In the genomic region with DNA sequence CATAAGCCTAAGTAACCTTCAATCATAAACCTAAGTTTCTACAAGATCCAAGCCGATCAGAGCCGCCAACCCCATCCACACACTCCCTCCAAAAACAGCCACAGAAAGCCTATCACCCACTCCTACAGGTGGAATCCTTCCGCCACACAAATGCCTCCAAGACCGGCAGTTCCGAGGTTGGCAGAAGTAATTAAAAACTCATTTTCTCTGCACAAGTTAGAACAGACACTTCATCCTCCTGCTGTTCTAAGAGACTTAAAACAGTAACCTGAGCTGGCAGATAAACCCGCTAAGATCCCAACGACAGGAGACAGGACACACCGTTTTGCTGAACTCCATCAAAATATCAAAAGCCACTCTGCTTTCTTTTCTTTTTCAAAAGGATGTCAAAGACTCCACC, we compare ENCODE assay signal across 11 cellular contexts. TPM values are rescaled to one million over a fixed set of nuclear protein-coding genes. Genes with fewer than 3 reads are reported as not detected.
DNase-seq lines count a peak whose midpoint lies in the region; ATAC-seq, FAIRE-seq and TF ChIP-seq lines count a peak whose summit lies in the region.
"Had no signal": no experiment of that assay in that cellular context is flagged by ENCODE, and none has a peak within 500 bp of the region (broad histone marks: within the 10 kb centered on the region; RNA-seq: fewer than 3 reads in every experiment).

No MANE protein-coding gene starts in this region.

- no peak for FAIRE-seq in RCC 7860 (lab: Jason Lieb, UNC)

- DNase-seq in CD4-positive, alpha-beta memory T cell, result no peak
- DNase-seq in LHCN-M2 (ENCODE audit: low read depth) (peak; percentile 10), nephron progenitor cell (no peak), RCC 7860 (ENCODE audit: low spot score) (no peak), chondrocyte (ENCODE audit: low spot score) (no peak), NOMO-1 (lab: John Stamatoyannopoulos, UW; ENCODE audit: unreplicated experiment in 2 of 2) (no peak)
- DNase-seq: heart right ventricle; NCI-H1417 treated with DMSO at 0.1 percent for 48 hours; stimulated activated CD4-positive, alpha-beta T cell treated with anti-CD3 and anti-CD28 coated beads, Interleukin-4, amount 100 ng/mL, for 4 hours had no signal

- H3K27ac ChIP-seq in CD4-positive, alpha-beta memory T cell (ENCODE audit: low read depth, low read length), result no peak overlapping the region

- peak overlapping the region; percentile 81 to 88 (median 86) for H3K4me3 Mint-ChIP-seq in CD4-positive, alpha-beta memory T cell
- peak overlapping the region; percentile 82 for H3K4me3 Mint-ChIP-seq in dendritic cell treated with granulocyte-macrophage colony-stimulating factor and Interleukin-4, amounts not matched to agents 40 ng/mL and 50 ng/mL, for 4 days
- H3K4me3 Mint-ChIP-seq in nephron progenitor cell (peak overlapping the region; percentile 85), chondrocyte (ENCODE audit: unreplicated experiment) (no peak overlapping the region)

- peak overlapping the region; percentile 59 to 88 (median 82) for H3K27ac Mint-ChIP-seq in CD4-positive, alpha-beta memory T cell
- H3K27ac Mint-ChIP-seq in dendritic cell treated with granulocyte-macrophage colony-stimulating factor and Interleukin-4, amounts not matched to agents 40 ng/mL and 50 ng/mL, for 4 days, result peak overlapping the region; percentile 7
- H3K27ac Mint-ChIP-seq in nephron progenitor cell (peak overlapping the region; percentile 73), chondrocyte (ENCODE audit: unreplicated experiment) (no peak overlapping the region)

- POLR2A ChIA-PET in CD4-positive, alpha-beta memory T cell (lab: Charles Lee; ENCODE audit: partially characterized antibody), result interaction anchor here (2.2 to 7.2 kb wide), 2 partner anchors 85 to 203 kb away, joined by 7 to 254 read pairs; a partner anchor contains a TSS

- no peaks in the 10 kb centered on the region for H3K27me3 ChIP-seq in CD4-positive, alpha-beta memory T cell (ENCODE audit: insufficient read depth, low read length)
- H3K27me3 ChIP-seq: heart right ventricle had no signal

- H3K4me3 ChIP-seq in CD4-positive, alpha-beta memory T cell (ENCODE audit: low read length in 2 of 2), result no peak overlapping the region

- H3K9me3 Mint-ChIP-seq in CD4-positive, alpha-beta memory T cell, result peaks cover 0 to 1% (median 0%) of the 10 kb centered on the region in 8 donors
- H3K9me3 Mint-ChIP-seq in dendritic cell treated with granulocyte-macrophage colony-stimulating factor and Interleukin-4, amounts not matched to agents 40 ng/mL and 50 ng/mL, for 4 days, result no peaks in the 10 kb centered on the region
- H3K9me3 Mint-ChIP-seq in nephron progenitor cell (no peaks in the 10 kb centered on the region), chondrocyte (ENCODE audit: low read depth) (no peaks in the 10 kb centered on the region)

- TF ChIP-seq CTCF in nephron progenitor cell (IDR thresholded peaks at IDR 0.05), result no peak
- no peak for TF ChIP-seq CTCF in chondrocyte (IDR thresholded peaks at IDR 0.05)

- peaks cover 33% of the 10 kb centered on the region for H3K36me3 ChIP-seq in CD4-positive, alpha-beta memory T cell (ENCODE audit: insufficient read depth, low read length)

- H3K36me3 Mint-ChIP-seq in CD4-positive, alpha-beta memory T cell, result peaks cover 49 to 60% of the 10 kb centered on the region in 2 donors
- peaks cover 63% of the 10 kb centered on the region for H3K36me3 Mint-ChIP-seq in dendritic cell treated with granulocyte-macrophage colony-stimulating factor and Interleukin-4, amounts not matched to agents 40 ng/mL and 50 ng/mL, for 4 days (ENCODE audit: low read depth)
- H3K36me3 Mint-ChIP-seq in nephron progenitor cell (ENCODE audit: low read depth) (peaks cover 52% of the 10 kb centered on the region), chondrocyte (ENCODE audit: low read depth) (peaks cover 24% of the 10 kb centered on the region)

- ATAC-seq in GM21423 (IDR thresholded peaks at IDR 0.05; ENCODE audit: unreplicated experiment), result no peak
- ATAC-seq: heart right ventricle had no signal

- H3K4me1 Mint-ChIP-seq in CD4-positive, alpha-beta memory T cell, result peaks cover 56 to 82% (median 67%) of the 10 kb centered on the region in 4 donors
- H3K4me1 Mint-ChIP-seq in dendritic cell treated with granulocyte-macrophage colony-stimulating factor and Interleukin-4, amounts not matched to agents 40 ng/mL and 50 ng/mL, for 4 days (ENCODE audit: low read depth), result peaks cover 45% of the 10 kb centered on the region
- peaks cover 75% of the 10 kb centered on the region for H3K4me1 Mint-ChIP-seq in nephron progenitor cell
- peaks cover 40% of the 10 kb centered on the region for H3K4me1 Mint-ChIP-seq in chondrocyte (ENCODE audit: low read depth)

- intact Hi-C loops in CD4-positive, alpha-beta memory T cell (cut with micrococcal nuclease), result no loop called here
- intact Hi-C loops in dendritic cell treated with granulocyte-macrophage colony-stimulating factor and Interleukin-4, amounts not matched to agents 40 ng/mL and 50 ng/mL, for 4 days (cut with micrococcal nuclease), result no loop called here

- peaks cover 62% of the 10 kb centered on the region for H3K4me1 ChIP-seq in CD4-positive, alpha-beta memory T cell (ENCODE audit: insufficient read depth, low read length)

- H3K9me3 ChIP-seq in CD4-positive, alpha-beta memory T cell (ENCODE audit: control insufficient read depth in 1 of 2, low read length in 2 of 2), result no peaks in the 10 kb centered on the region
- H3K9me3 ChIP-seq: heart right ventricle had no signal

- CTCF ChIA-PET in CD4-positive, alpha-beta memory T cell (lab: Charles Lee; ENCODE audit: partially characterized antibody), result interaction anchor here (1.6 to 4.9 kb wide), 2 partner anchors 85 to 96 kb away, joined by 5 to 36 read pairs; no protein-coding TSS in a partner anchor

- peaks cover 0 to 1% of the 10 kb centered on the region in 2 donors for H3K27me3 Mint-ChIP-seq in CD4-positive, alpha-beta memory T cell
- no peaks in the 10 kb centered on the region for H3K27me3 Mint-ChIP-seq in dendritic cell treated with granulocyte-macrophage colony-stimulating factor and Interleukin-4, amounts not matched to agents 40 ng/mL and 50 ng/mL, for 4 days
- H3K27me3 Mint-ChIP-seq in nephron progenitor cell (ENCODE audit: low read depth, poor library complexity) (peaks cover 2% of the 10 kb centered on the region), chondrocyte (ENCODE audit: low read depth) (no peaks in the 10 kb centered on the region)

RNA-seq across cellular contexts. Expression of a gene that starts 2.8 kb away (rescaled TPM):
- total RNA-seq in CD4-positive, alpha-beta memory T cell, result 10 to 100 TPM; 67.6 to 87.6 TPM
- 10 to 100 TPM; 10.9 to 22.7 TPM for polyA plus RNA-seq in CD4-positive, alpha-beta memory T cell
- total RNA-seq in LHCN-M2 (2014; rRNA removed) (19.2 and 20.8 TPM in 2 replicates), chondrocyte (22.0 to 41.2 TPM (median 26.2 TPM) in 3 replicates)
- polyA plus RNA-seq in LHCN-M2 (2012), result 20.1 TPM
